Comparison of ENCODE assay signal across 33 cellular contexts in genomic region chr5:39364367-39364766, GRCh38. TPM values are rescaled to one million over a fixed set of nuclear protein-coding genes. Genes with fewer than 3 reads are reported as not detected.
"Had no signal": no experiment of that assay in that cellular context is flagged by ENCODE, and none has a peak within 500 bp of the region (broad histone marks: within the 10 kb centered on the region; RNA-seq: fewer than 3 reads in every experiment).

TSS of gene C9 (minus strand) at chr5:39364495. CDS start at chr5:39364464, 31 bp downstream.

- H3K36me3 ChIP-seq: ascending aorta, breast epithelium, cardiac muscle cell, colonic mucosa, esophagus squamous epithelium, gastroesophageal sphincter had no signal

- H3K4me3 Mint-ChIP-seq: activated CD4-positive, alpha-beta memory T cell treated with anti-CD3 and anti-CD28 coated beads, Interleukin-2, amount 10 ng/mL, durations not matched to agents 7 days and 5 days; activated CD4-positive, alpha-beta T cell treated with anti-CD3 and anti-CD28 coated beads, Interleukin-2, amount 10 ng/mL, durations not matched to agents 7 days and 5 days; activated naive CD4-positive, alpha-beta T cell treated with anti-CD3 and anti-CD28 coated beads, Interleukin-2, amount 10 ng/mL, durations not matched to agents 7 days and 5 days; activated naive CD8-positive, alpha-beta T cell treated with anti-CD3 and anti-CD28 coated beads, Interleukin-2, amount 10 ng/mL, durations not matched to agents 7 days and 5 days; activated T-cell treated with anti-CD3 and anti-CD28 coated beads, Interleukin-2, amount 50 U/mL, for 24 hours; activated T-cell treated with anti-CD3 and anti-CD28 coated beads, Interleukin-2, amount 50 U/mL, for 72 hours; brain; T-cell; T-helper 1 cell treated with Interleukin-12 subunit alpha and Interleukin-12 subunit beta and Interleukin-4 antibody, amounts not matched to agents 30 μg/mL and 1 μg/mL, for 36 hours had no signal

- H3K27me3 Mint-ChIP-seq: activated CD4-positive, alpha-beta memory T cell treated with anti-CD3 and anti-CD28 coated beads, Interleukin-2, amount 10 ng/mL, durations not matched to agents 7 days and 5 days; activated naive CD4-positive, alpha-beta T cell treated with anti-CD3 and anti-CD28 coated beads, Interleukin-2, amount 10 ng/mL, durations not matched to agents 7 days and 5 days; activated T-cell treated with anti-CD3 and anti-CD28 coated beads, Interleukin-2, amount 50 U/mL, for 24 hours had no signal

- H3K9me3 Mint-ChIP-seq: activated CD4-positive, alpha-beta memory T cell treated with anti-CD3 and anti-CD28 coated beads, Interleukin-2, amount 10 ng/mL, durations not matched to agents 7 days and 5 days; activated naive CD4-positive, alpha-beta T cell treated with anti-CD3 and anti-CD28 coated beads, Interleukin-2, amount 10 ng/mL, durations not matched to agents 7 days and 5 days; activated naive CD4-positive, alpha-beta T cell treated with anti-CD3 and anti-CD28 coated beads, Interleukin-2, amount 50 U/mL, for 72 hours; activated naive CD8-positive, alpha-beta T cell treated with anti-CD3 and anti-CD28 coated beads, Interleukin-2, amount 10 ng/mL, durations not matched to agents 7 days and 5 days; activated T-cell treated with anti-CD3 and anti-CD28 coated beads, Interleukin-2, amount 50 U/mL, for 72 hours; brain; T-helper 1 cell treated with Interleukin-12 subunit alpha and Interleukin-12 subunit beta and Interleukin-4 antibody, amounts not matched to agents 30 μg/mL and 1 μg/mL, for 36 hours had no signal

- ATAC-seq: activated naive CD4-positive, alpha-beta T cell treated with anti-CD3 and anti-CD28 coated beads, Interleukin-2, amount 50 U/mL, for 72 hours; activated T-cell treated with anti-CD3 and anti-CD28 coated beads, Interleukin-2, amount 50 U/mL, for 72 hours; gastroesophageal sphincter; T-cell had no signal

- H3K9me3 ChIP-seq: ascending aorta, breast epithelium, colonic mucosa, esophagus squamous epithelium, gastroesophageal sphincter had no signal

- H3K4me1 Mint-ChIP-seq: activated CD4-positive, alpha-beta memory T cell treated with anti-CD3 and anti-CD28 coated beads, Interleukin-2, amount 10 ng/mL, durations not matched to agents 7 days and 5 days; activated CD4-positive, alpha-beta T cell treated with anti-CD3 and anti-CD28 coated beads, Interleukin-2, amount 10 ng/mL, durations not matched to agents 7 days and 5 days; activated naive CD4-positive, alpha-beta T cell treated with anti-CD3 and anti-CD28 coated beads, Interleukin-2, amount 10 ng/mL, durations not matched to agents 7 days and 5 days; activated naive CD8-positive, alpha-beta T cell treated with anti-CD3 and anti-CD28 coated beads, Interleukin-2, amount 10 ng/mL, durations not matched to agents 7 days and 5 days; brain had no signal

- H3K4me3 ChIP-seq: ascending aorta, breast epithelium, cardiac muscle cell, colonic mucosa, esophagus squamous epithelium, gastroesophageal sphincter had no signal

- H3K27ac Mint-ChIP-seq: activated CD4-positive, alpha-beta memory T cell treated with anti-CD3 and anti-CD28 coated beads, Interleukin-2, amount 10 ng/mL, durations not matched to agents 7 days and 5 days; activated CD4-positive, alpha-beta T cell treated with anti-CD3 and anti-CD28 coated beads, Interleukin-2, amount 10 ng/mL, durations not matched to agents 7 days and 5 days; activated naive CD4-positive, alpha-beta T cell treated with anti-CD3 and anti-CD28 coated beads, Interleukin-2, amount 10 ng/mL, durations not matched to agents 7 days and 5 days; activated naive CD4-positive, alpha-beta T cell treated with anti-CD3 and anti-CD28 coated beads, Interleukin-2, amount 50 U/mL, for 72 hours; activated naive CD8-positive, alpha-beta T cell treated with anti-CD3 and anti-CD28 coated beads, Interleukin-2, amount 10 ng/mL, durations not matched to agents 7 days and 5 days; activated T-cell treated with anti-CD3 and anti-CD28 coated beads, Interleukin-2, amount 50 U/mL, for 24 hours; activated T-cell treated with anti-CD3 and anti-CD28 coated beads, Interleukin-2, amount 50 U/mL, for 72 hours; brain; T-cell; T-helper 1 cell treated with Interleukin-12 subunit alpha and Interleukin-12 subunit beta and Interleukin-4 antibody, amounts not matched to agents 30 μg/mL and 1 μg/mL, for 36 hours had no signal

- H3K27me3 ChIP-seq: ascending aorta, breast epithelium, cardiac muscle cell, colonic mucosa, esophagus squamous epithelium, gastroesophageal sphincter had no signal

- DNase-seq: activated CD4-positive, alpha-beta memory T cell treated with anti-CD3 and anti-CD28 coated beads, Interleukin-2, amount 10 ng/mL, durations not matched to agents 7 days and 5 days; activated CD4-positive, alpha-beta T cell treated with anti-CD3 and anti-CD28 coated beads for 1 hour; activated CD4-positive, alpha-beta T cell treated with anti-CD3 and anti-CD28 coated beads for 4 hours; activated CD4-positive, alpha-beta T cell treated with anti-CD3 and anti-CD28 coated beads, Interleukin-2, amount 10 ng/mL, durations not matched to agents 7 days and 5 days; activated CD4-positive, alpha-beta T cell treated with anti-CD3 and anti-CD28 coated beads, Interleukin-2, amount 50 U/mL, for 4 hours; activated CD8-positive, alpha-beta memory T cell treated with anti-CD3 and anti-CD28 coated beads, Interleukin-2, amount 50 U/mL, for 48 hours; activated gamma-delta T cell; activated naive CD4-positive, alpha-beta T cell; activated naive CD4-positive, alpha-beta T cell treated with anti-CD3 and anti-CD28 coated beads, Interleukin-2, amount 10 ng/mL, durations not matched to agents 7 days and 5 days; activated naive CD8-positive, alpha-beta T cell treated with anti-CD3 and anti-CD28 coated beads, Interleukin-2, amount 10 ng/mL, durations not matched to agents 7 days and 5 days; activated T-cell treated with anti-CD3 and anti-CD28 coated beads for 4 hours; activated T-cell treated with anti-CD3 and anti-CD28 coated beads, Interleukin-2, amount 50 U/mL, for 24 hours; activated T-cell treated with anti-CD3 and anti-CD28 coated beads, Interleukin-2, amount 50 U/mL, for 72 hours; central memory CD4-positive, alpha-beta T cell; cerebellar nuclear complex; colonic mucosa; effector CD8-positive, alpha-beta T cell; esophagus squamous epithelium; foreskin melanocyte; T-cell; T1000 had no signal

- H3K27ac ChIP-seq: ascending aorta, breast epithelium, cardiac muscle cell, colonic mucosa, epithelial cell of prostate, esophagus squamous epithelium, gastroesophageal sphincter had no signal

- H3K36me3 Mint-ChIP-seq: activated naive CD4-positive, alpha-beta T cell treated with anti-CD3 and anti-CD28 coated beads, Interleukin-2, amount 10 ng/mL, durations not matched to agents 7 days and 5 days; activated naive CD4-positive, alpha-beta T cell treated with anti-CD3 and anti-CD28 coated beads, Interleukin-2, amount 50 U/mL, for 72 hours; activated naive CD8-positive, alpha-beta T cell treated with anti-CD3 and anti-CD28 coated beads, Interleukin-2, amount 10 ng/mL, durations not matched to agents 7 days and 5 days; brain; T-cell had no signal

- H3K4me1 ChIP-seq: ascending aorta, breast epithelium, colonic mucosa, esophagus squamous epithelium, gastroesophageal sphincter had no signal

RNA-seq across cellular contexts. Expression of gene C9, which starts in this region (rescaled TPM):
- total RNA-seq: activated CD4-positive, alpha-beta memory T cell treated with anti-CD3 and anti-CD28 coated beads, Interleukin-2, amount 10 ng/mL, durations not matched to agents 7 days and 5 days; activated CD4-positive, alpha-beta T cell treated with anti-CD3 and anti-CD28 coated beads, Interleukin-2, amount 10 ng/mL, durations not matched to agents 7 days and 5 days; activated naive CD4-positive, alpha-beta T cell treated with anti-CD3 and anti-CD28 coated beads, Interleukin-2, amount 50 U/mL, for 72 hours; activated naive CD8-positive, alpha-beta T cell treated with anti-CD3 and anti-CD28 coated beads, Interleukin-2, amount 10 ng/mL, durations not matched to agents 7 days and 5 days; activated T-cell treated with anti-CD3 and anti-CD28 coated beads, Interleukin-2, amount 50 U/mL, for 72 hours; cardiac muscle cell; endothelial cell of umbilical vein; esophagus squamous epithelium; fibroblast of villous mesenchyme; gastroesophageal sphincter; T-helper 2 cell treated with Interferon-gamma antibody and Interleukin-4, amounts not matched to agents 100 ng/mL and 5 ng/mL, for 36 hours had no signal
- polyA plus RNA-seq: cardiac muscle cell, esophagus had no signal
